ENCODE assay signal across 25 cellular contexts in the genomic region with DNA sequence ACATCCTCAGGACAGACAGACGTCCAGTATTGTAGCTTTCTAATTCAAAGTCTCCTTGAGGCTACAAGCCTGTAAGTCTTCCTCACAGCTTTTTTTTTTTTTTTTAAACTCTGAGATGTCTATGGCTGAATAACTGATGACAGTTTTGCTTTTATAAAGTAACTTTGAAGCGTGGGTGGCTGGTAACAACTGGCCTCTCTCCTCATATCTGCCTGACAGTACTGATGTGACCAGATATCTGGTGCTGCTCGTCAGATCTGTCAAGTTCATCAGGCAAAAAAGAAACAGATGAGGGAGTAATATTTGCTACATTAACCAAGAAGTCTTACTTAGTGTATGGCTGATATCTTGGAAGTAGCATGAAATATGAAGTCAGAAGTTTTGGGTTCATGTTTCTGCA.
"Had no signal": no experiment of that assay in that cellular context is flagged by ENCODE, and none has a peak within 500 bp of the region (broad histone marks: within the 10 kb centered on the region; RNA-seq: fewer than 3 reads in every experiment).

No MANE protein-coding gene starts in this region.

- H3K4me3 ChIP-seq: body of pancreas, coronary artery, esophagus squamous epithelium, gastroesophageal sphincter had no signal

- DNase-seq: activated CD4-positive, alpha-beta memory T cell treated with anti-CD3 and anti-CD28 coated beads, Interleukin-2, amount 10 ng/mL, durations not matched to agents 7 days and 5 days; activated CD4-positive, alpha-beta T cell treated with anti-CD3 and anti-CD28 coated beads for 1 hour; activated CD4-positive, alpha-beta T cell treated with anti-CD3 and anti-CD28 coated beads for 4 hours; activated CD4-positive, alpha-beta T cell treated with anti-CD3 and anti-CD28 coated beads, Interleukin-2, amount 10 ng/mL, durations not matched to agents 7 days and 5 days; activated CD4-positive, alpha-beta T cell treated with anti-CD3 and anti-CD28 coated beads, Interleukin-2, amount 50 U/mL, for 4 hours; activated CD8-positive, alpha-beta memory T cell treated with anti-CD3 and anti-CD28 coated beads, Interleukin-2, amount 50 U/mL, for 48 hours; activated gamma-delta T cell; activated naive CD4-positive, alpha-beta T cell; activated naive CD4-positive, alpha-beta T cell treated with anti-CD3 and anti-CD28 coated beads, Interleukin-2, amount 50 U/mL, for 16 hours; activated T-cell treated with anti-CD3 and anti-CD28 coated beads for 4 hours; activated T-cell treated with anti-CD3 and anti-CD28 coated beads, Interleukin-2, amount 50 U/mL, for 24 hours; activated T-cell treated with anti-CD3 and anti-CD28 coated beads, Interleukin-2, amount 50 U/mL, for 72 hours; amniotic stem cell; aorta; body of pancreas; central memory CD4-positive, alpha-beta T cell; cerebellar nuclear complex; effector CD4-positive, alpha-beta T cell; esophagus squamous epithelium; T-helper 2 cell had no signal

- H3K36me3 ChIP-seq: esophagus squamous epithelium, gastroesophageal sphincter had no signal

- H3K9me3 ChIP-seq: body of pancreas, esophagus squamous epithelium, gastroesophageal sphincter had no signal

- ATAC-seq: activated T-cell treated with anti-CD3 and anti-CD28 coated beads, Interleukin-2, amount 50 U/mL, for 72 hours; body of pancreas; gastroesophageal sphincter; WTC11 had no signal

- H3K27ac ChIP-seq: body of pancreas, coronary artery, epithelial cell of prostate, esophagus squamous epithelium, gastroesophageal sphincter, VCaP had no signal

- H3K27me3 ChIP-seq: body of pancreas, esophagus squamous epithelium, gastroesophageal sphincter had no signal
